In genomic region chr4:41358626-41359025, GRCh38 we compare ENCODE assay signal across 12 cellular contexts.
A peak's percentile ranks its signal among the peaks of the same experiment; 100 is the strongest.
DNase-seq lines count a peak whose midpoint lies in the region; ATAC-seq and TF ChIP-seq lines count a peak whose summit lies in the region.
"Had no signal": no experiment of that assay in that cellular context is flagged by ENCODE, and none has a peak within 500 bp of the region (broad histone marks: within the 10 kb centered on the region; RNA-seq: fewer than 3 reads in every experiment).

No MANE protein-coding gene starts in this region.

- H3K4me1 ChIP-seq in hepatocyte (ENCODE audit: insufficient read depth) = peaks cover 8% of the 10 kb centered on the region
- H3K4me1 ChIP-seq in thoracic aorta (ENCODE audit: control insufficient read depth in 1 of 2, low read depth in 2 of 2) = peaks cover 10 to 21% of the 10 kb centered on the region in 2 donors
- H3K4me1 ChIP-seq: colonic mucosa had no signal

- DNase-seq in NCI-H1105 treated with DMSO at 0.1 percent for 48 hours (lab: John Stamatoyannopoulos, UW) (peak; percentile 53), NCI-H1105 (lab: John Stamatoyannopoulos, UW) (no peak), SK-N-DZ (ENCODE audit: low spot score) (peak; percentile 83), hepatocyte (ENCODE audit: low spot score) (no peak), thoracic aorta (ENCODE audit: low spot score) (no peak), GM20000 (ENCODE audit: low spot score) (no peak)
- DNase-seq in stimulated activated effector memory CD8-positive, alpha-beta T cell treated with anti-CD3 and anti-CD28 coated beads, Interleukin-12 subunit alpha, Interleukin-12 subunit beta, amount 100 ng/mL, for 72 hours (ENCODE audit: low spot score in 2 of 2) = no peak
- DNase-seq: activated B cell treated with CpG ODN at 0.5 μM for 24 hours, colonic mucosa had no signal

- H3K27me3 ChIP-seq in hepatocyte = peaks cover 27% of the 10 kb centered on the region
- no peaks in the 10 kb centered on the region for H3K27me3 ChIP-seq in thoracic aorta (replicated peaks; ENCODE audit: insufficient read depth)
- H3K27me3 ChIP-seq: colonic mucosa had no signal

- ATAC-seq in thoracic aorta (ENCODE audit: insufficient number of reproducible peaks, low FRiP score, low read depth) (peak; percentile 32), GM19324 (IDR thresholded peaks at IDR 0.05; ENCODE audit: low FRiP score, unreplicated experiment) (no peak)
- ATAC-seq in stimulated activated effector memory CD8-positive, alpha-beta T cell treated with anti-CD3 and anti-CD28 coated beads, Interleukin-12 subunit alpha, Interleukin-12 subunit beta, amount 100 ng/mL, for 72 hours = no peak
- ATAC-seq: activated T-helper 17 cell treated with anti-CD3 and anti-CD28 coated beads, Interleukin-2, amount 50 U/mL, for 72 hours had no signal

- H3K36me3 ChIP-seq in hepatocyte (replicated peaks; ENCODE audit: insufficient read depth, low read depth) (no peaks in the 10 kb centered on the region), thoracic aorta (no peaks in the 10 kb centered on the region)
- H3K36me3 ChIP-seq: colonic mucosa had no signal

- H3K27ac Mint-ChIP-seq in stimulated activated effector memory CD8-positive, alpha-beta T cell treated with anti-CD3 and anti-CD28 coated beads, Interleukin-12 subunit alpha, Interleukin-12 subunit beta, amount 100 ng/mL, for 72 hours = no peak overlapping the region
- H3K27ac Mint-ChIP-seq: activated B cell treated with CpG ODN at 0.5 μM for 24 hours; activated T-helper 17 cell treated with anti-CD3 and anti-CD28 coated beads, Interleukin-2, amount 50 U/mL, for 72 hours had no signal

- peak overlapping the region; percentile 25 for H3K27ac ChIP-seq in hepatocyte
- H3K27ac ChIP-seq in thoracic aorta = peak overlapping the region; percentile 78 to 92
- H3K27ac ChIP-seq: colonic mucosa, HL-60 had no signal

- H3K9me2 ChIP-seq in hepatocyte (replicated peaks; ENCODE audit: insufficient read depth) = no peaks in the 10 kb centered on the region

- H3K4me2 ChIP-seq in hepatocyte = no peak overlapping the region

- TF ChIP-seq CTCF in hepatocyte (IDR thresholded peaks at IDR 0.05; ENCODE audit: poor library complexity) (no peak), thoracic aorta (IDR thresholded peaks at IDR 0.05) (no peak), GM20000 (IDR thresholded peaks at IDR 0.05; ENCODE audit: extremely low read depth, missing control alignments) (no peak)

- WGBS in hepatocyte (ENCODE audit: low lambda C conversion rate, missing lambda C conversion rate) = 64% methylated on average over 3 of the region's 3 CpGs

- no peaks in the 10 kb centered on the region for H3K79me2 ChIP-seq in hepatocyte

- H3K9me3 ChIP-seq in hepatocyte (ENCODE audit: low read depth) (no peaks in the 10 kb centered on the region), thoracic aorta (no peaks in the 10 kb centered on the region)
- H3K9me3 ChIP-seq: colonic mucosa had no signal

- no peaks in the 10 kb centered on the region for H4K20me1 ChIP-seq in hepatocyte (ENCODE audit: insufficient read depth, poor library complexity, severe bottlenecking)

- H3K4me1 Mint-ChIP-seq in stimulated activated effector memory CD8-positive, alpha-beta T cell treated with anti-CD3 and anti-CD28 coated beads, Interleukin-12 subunit alpha, Interleukin-12 subunit beta, amount 100 ng/mL, for 72 hours = no peaks in the 10 kb centered on the region
- H3K4me1 Mint-ChIP-seq: activated T-helper 17 cell treated with anti-CD3 and anti-CD28 coated beads, Interleukin-2, amount 50 U/mL, for 72 hours had no signal

- H3K36me3 Mint-ChIP-seq in stimulated activated effector memory CD8-positive, alpha-beta T cell treated with anti-CD3 and anti-CD28 coated beads, Interleukin-12 subunit alpha, Interleukin-12 subunit beta, amount 100 ng/mL, for 72 hours = no peaks in the 10 kb centered on the region

- no peak overlapping the region for H3K4me3 ChIP-seq in hepatocyte
- peak overlapping the region; percentile 23 for H3K4me3 ChIP-seq in thoracic aorta
- H3K4me3 ChIP-seq: colonic mucosa had no signal

- H3K4me3 Mint-ChIP-seq in stimulated activated effector memory CD8-positive, alpha-beta T cell treated with anti-CD3 and anti-CD28 coated beads, Interleukin-12 subunit alpha, Interleukin-12 subunit beta, amount 100 ng/mL, for 72 hours = no peak overlapping the region
- H3K4me3 Mint-ChIP-seq: activated B cell treated with CpG ODN at 0.5 μM for 24 hours; activated T-helper 17 cell treated with anti-CD3 and anti-CD28 coated beads, Interleukin-2, amount 50 U/mL, for 72 hours had no signal

- H2AFZ ChIP-seq in hepatocyte = no peak overlapping the region

- H3K9me3 Mint-ChIP-seq in stimulated activated effector memory CD8-positive, alpha-beta T cell treated with anti-CD3 and anti-CD28 coated beads, Interleukin-12 subunit alpha, Interleukin-12 subunit beta, amount 100 ng/mL, for 72 hours = peaks cover 5% of the 10 kb centered on the region
- H3K9me3 Mint-ChIP-seq: activated T-helper 17 cell treated with anti-CD3 and anti-CD28 coated beads, Interleukin-2, amount 50 U/mL, for 72 hours had no signal

Comparison
In these comparisons a context has a peak if more than half of its experiments do, and no peak if none do; other contexts are left out.
1. DNase-seq: peak in NCI-H1105 treated with DMSO at 0.1 percent for 48 hours (single experiment) and SK-N-DZ (single experiment); none in NCI-H1105 (single experiment), hepatocyte (single experiment), thoracic aorta (single experiment), GM20000 (single experiment) and stimulated activated effector memory CD8-positive, alpha-beta T cell treated with anti-CD3 and anti-CD28 coated beads, Interleukin-12 subunit alpha, Interleukin-12 subunit beta, amount 100 ng/mL, for 72 hours (0 of 2).